22 cellular contexts compared by ENCODE assay signal in genomic region chr20:32983459-32984112, GRCh38. TPM values are rescaled to one million over a fixed set of nuclear protein-coding genes. Genes with fewer than 3 reads are reported as not detected.
"Had no signal": no experiment of that assay in that cellular context is flagged by ENCODE, and none has a peak within 500 bp of the region (broad histone marks: within the 10 kb centered on the region; RNA-seq: fewer than 3 reads in every experiment).

No MANE protein-coding gene starts in this region.

- H3K4me1 Mint-ChIP-seq: activated naive CD8-positive, alpha-beta T cell treated with anti-CD3 and anti-CD28 coated beads, Interleukin-2, amount 10 ng/mL, durations not matched to agents 7 days and 5 days had no signal

- H3K9me3 Mint-ChIP-seq: activated naive CD8-positive, alpha-beta T cell treated with anti-CD3 and anti-CD28 coated beads, Interleukin-2, amount 10 ng/mL, durations not matched to agents 7 days and 5 days; nephron; stimulated activated naive CD8-positive, alpha-beta T cell treated with anti-CD3 and anti-CD28 coated beads, Interleukin-15, Interleukin-2, amounts not matched to agents 100 ng/mL and 50 ng/mL, for 24 hours had no signal

- H3K4me3 ChIP-seq: colonic mucosa, esophagus muscularis mucosa, right atrium auricular region, smooth muscle cell, thoracic aorta had no signal

- H3K36me3 Mint-ChIP-seq: activated naive CD8-positive, alpha-beta T cell treated with anti-CD3 and anti-CD28 coated beads, Interleukin-2, amount 10 ng/mL, durations not matched to agents 7 days and 5 days had no signal

- H3K27ac ChIP-seq: colonic mucosa, esophagus muscularis mucosa, thoracic aorta had no signal

- H3K36me3 ChIP-seq: colonic mucosa, esophagus muscularis mucosa, right atrium auricular region, thoracic aorta had no signal

- ATAC-seq: SK-N-SH treated with all-trans-retinoic acid at 6 μM for 48 hours had no signal

- H3K4me2 ChIP-seq: smooth muscle cell had no signal

- DNase-seq: activated CD4-positive, alpha-beta T cell treated with anti-CD3 and anti-CD28 coated beads for 1 hour; activated CD4-positive, alpha-beta T cell treated with anti-CD3 and anti-CD28 coated beads, Interleukin-2, amount 50 U/mL, for 48 hours; activated naive CD8-positive, alpha-beta T cell treated with anti-CD3 and anti-CD28 coated beads, Interleukin-2, amount 10 ng/mL, durations not matched to agents 7 days and 5 days; activated T-cell treated with anti-CD3 and anti-CD28 coated beads, Interleukin-2, amount 50 U/mL, for 1 hour; colonic mucosa; effector CD4-positive, alpha-beta T cell; mesenchymal stem cell; T-helper 1 cell had no signal

- H3K4me3 Mint-ChIP-seq: activated naive CD8-positive, alpha-beta T cell treated with anti-CD3 and anti-CD28 coated beads, Interleukin-2, amount 10 ng/mL, durations not matched to agents 7 days and 5 days; nephron; stimulated activated naive CD8-positive, alpha-beta T cell treated with anti-CD3 and anti-CD28 coated beads, Interleukin-15, Interleukin-2, amounts not matched to agents 100 ng/mL and 50 ng/mL, for 24 hours had no signal

- H3K9me3 ChIP-seq: colonic mucosa, esophagus muscularis mucosa, right atrium auricular region, thoracic aorta had no signal

- H3K4me1 ChIP-seq: colonic mucosa had no signal

- H3K27me3 ChIP-seq: colonic mucosa, right atrium auricular region had no signal

- H3K27ac Mint-ChIP-seq: activated naive CD8-positive, alpha-beta T cell treated with anti-CD3 and anti-CD28 coated beads, Interleukin-2, amount 10 ng/mL, durations not matched to agents 7 days and 5 days; nephron; progenitor cell of endocrine pancreas; stimulated activated naive CD8-positive, alpha-beta T cell treated with anti-CD3 and anti-CD28 coated beads, Interleukin-15, Interleukin-2, amounts not matched to agents 100 ng/mL and 50 ng/mL, for 24 hours had no signal

- H3K27me3 Mint-ChIP-seq: activated naive CD8-positive, alpha-beta T cell treated with anti-CD3 and anti-CD28 coated beads, Interleukin-2, amount 10 ng/mL, durations not matched to agents 7 days and 5 days; stimulated activated naive CD8-positive, alpha-beta T cell treated with anti-CD3 and anti-CD28 coated beads, Interleukin-15, Interleukin-2, amounts not matched to agents 100 ng/mL and 50 ng/mL, for 24 hours had no signal

RNA-seq across cellular contexts. Expression of gene SUN5, which starts 20.6 kb away (rescaled TPM):
- total RNA-seq: activated naive CD8-positive, alpha-beta T cell treated with anti-CD3 and anti-CD28 coated beads, Interleukin-2, amount 10 ng/mL, durations not matched to agents 7 days and 5 days; aorta; bronchial epithelial cell; colonic mucosa; esophagus muscularis mucosa; liver; occipital lobe; progenitor cell of endocrine pancreas; right atrium auricular region; smooth muscle cell; thoracic aorta; urinary bladder had no signal
- polyA plus RNA-seq: aorta, keratinocyte, liver, smooth muscle cell, urinary bladder had no signal

RNA-seq across cellular contexts. Expression of gene BPIFB2, which starts 23.9 kb away (rescaled TPM):
- total RNA-seq: activated naive CD8-positive, alpha-beta T cell treated with anti-CD3 and anti-CD28 coated beads, Interleukin-2, amount 10 ng/mL, durations not matched to agents 7 days and 5 days; aorta; bronchial epithelial cell; esophagus muscularis mucosa; progenitor cell of endocrine pancreas; right atrium auricular region; smooth muscle cell; thoracic aorta; urinary bladder had no signal
- polyA plus RNA-seq: aorta, keratinocyte, smooth muscle cell, urinary bladder had no signal

RNA-seq across cellular contexts. Expression of gene BPIFB6, which starts 47.9 kb away (rescaled TPM):
- total RNA-seq: activated naive CD8-positive, alpha-beta T cell treated with anti-CD3 and anti-CD28 coated beads, Interleukin-2, amount 10 ng/mL, durations not matched to agents 7 days and 5 days; aorta; bronchial epithelial cell; colonic mucosa; esophagus muscularis mucosa; liver; occipital lobe; progenitor cell of endocrine pancreas; right atrium auricular region; smooth muscle cell; thoracic aorta; urinary bladder had no signal
- polyA plus RNA-seq: aorta, keratinocyte, liver, smooth muscle cell, urinary bladder had no signal
